22 cellular contexts compared by ENCODE assay signal in genomic region chr1:94954292-94955220, GRCh38. TPM values are rescaled to one million over a fixed set of nuclear protein-coding genes. Genes with fewer than 3 reads are reported as not detected.
DNase-seq lines count a peak whose midpoint lies in the region; ATAC-seq, FAIRE-seq and TF ChIP-seq lines count a peak whose summit lies in the region.
"Had no signal": no experiment of that assay in that cellular context is flagged by ENCODE, and none has a peak within 500 bp of the region (broad histone marks: within the 10 kb centered on the region; RNA-seq: fewer than 3 reads in every experiment).

No MANE protein-coding gene starts in this region.

- H3K27ac ChIP-seq in A549: peak overlapping the region; percentile 11 to 39; a peak in 2 of 6 replicates
- peak overlapping the region; percentile 75 to 85 (median 78) for H3K27ac ChIP-seq in adrenal gland
- H3K27ac ChIP-seq in right atrium auricular region: peak overlapping the region; percentile 72 to 83
- no peak overlapping the region for H3K27ac ChIP-seq in osteoblast (ENCODE audit: low read depth, low read length)
- H3K27ac ChIP-seq: PC-9, psoas muscle had no signal

- H3K4me2 ChIP-seq in A549: no peak overlapping the region
- no peak overlapping the region for H3K4me2 ChIP-seq in osteoblast (ENCODE audit: insufficient read depth, low read length)
- H3K4me2 ChIP-seq: PC-9 had no signal

- no peak for ATAC-seq in A549
- ATAC-seq: activated CD8-positive, alpha-beta T cell treated with anti-CD3 and anti-CD28 coated beads for 36 hours; esophagus mucosa; left lobe of liver; psoas muscle had no signal

- CTCF ChIA-PET in A549 (lab: Yijun Ruan, JAX): interaction anchor here (0.9 to 1.5 kb wide), 3 partner anchors 10 to 100 kb away, joined by 3 read pairs; no protein-coding TSS in a partner anchor

- intact Hi-C loops in adrenal gland (cut with DNase I): no loop called here

- DNase-seq in A549 (ENCODE audit: low read depth in 1 of 2, low spot score in 1 of 2): no peak
- no peak for DNase-seq in adrenal gland
- no peak for DNase-seq in right atrium auricular region (ENCODE audit: low spot score)
- no peak for DNase-seq in osteoblast (ENCODE audit: insufficient read length, low spot score, missing footprints)
- no peak for DNase-seq in activated T-cell treated with anti-CD3 and anti-CD28 coated beads, Interleukin-2, amount 50 U/mL, for 1 hour
- DNase-seq in middle frontal gyrus (ENCODE audit: extremely low spot score, low spot score): no peak
- DNase-seq in hepatic stellate cell (ENCODE audit: low spot score): no peak
- DNase-seq in EL: no peak
- DNase-seq: activated CD8-positive, alpha-beta T cell treated with anti-CD3 and anti-CD28 coated beads for 36 hours; amygdala; DMS79; MM.1S; NCI-H187; NCI-H510A; PC-9; psoas muscle; stimulated activated CD4-positive, alpha-beta T cell treated with anti-CD3 and anti-CD28 coated beads, Interleukin-2, amount 100 ng/mL, for 48 hours had no signal

- H2AFZ ChIP-seq in osteoblast (ENCODE audit: low read length): peak overlapping the region; percentile 26
- H2AFZ ChIP-seq: PC-9 had no signal

- no peak for TF ChIP-seq EP300 in A549 (IDR thresholded peaks at IDR 0.05)

- TF ChIP-seq CTCF in A549 (IDR thresholded peaks at IDR 0.05) (no peak), adrenal gland (IDR thresholded peaks at IDR 0.05) (no peak), right atrium auricular region (IDR thresholded peaks at IDR 0.05) (no peak), osteoblast (IDR thresholded peaks at IDR 0.05; ENCODE audit: extremely low read depth, low read depth, low read length) (no peak)

- POLR2A ChIA-PET in A549 (lab: Yijun Ruan, JAX): no interaction called here

- 77% methylated on average over 9 of the region's 9 CpGs for WGBS in A549 (ENCODE audit: missing lambda C conversion rate)
- 62 to 74% (median 71%) methylated on average over 9 of the region's 9 CpGs for WGBS in adrenal gland, 4 donors

- H3K27me3 ChIP-seq in adrenal gland: no peaks in the 10 kb centered on the region
- no peaks in the 10 kb centered on the region for H3K27me3 ChIP-seq in right atrium auricular region
- H3K27me3 ChIP-seq in osteoblast (ENCODE audit: insufficient read depth, low read length): no peaks in the 10 kb centered on the region

- TF ChIP-seq RAD21 in A549 (conservative IDR thresholded peaks at IDR 0.05 in 1 of 2, IDR thresholded peaks at IDR 0.05 in 1 of 2): no peak

- peaks cover 3% of the 10 kb centered on the region; the same call in 1 of the 3 replicates for H3K9me3 ChIP-seq in A549
- H3K9me3 ChIP-seq in adrenal gland (replicated peaks in 1 of 3): no peaks in the 10 kb centered on the region
- H3K9me3 ChIP-seq in right atrium auricular region: no peaks in the 10 kb centered on the region
- H3K9me3 ChIP-seq in osteoblast (ENCODE audit: low read depth, low read length): no peaks in the 10 kb centered on the region
- H3K9me3 ChIP-seq: psoas muscle had no signal

- H3K36me3 ChIP-seq in adrenal gland (replicated peaks in 1 of 2) (no peaks in the 10 kb centered on the region), right atrium auricular region (no peaks in the 10 kb centered on the region), osteoblast (ENCODE audit: insufficient read depth, low read length) (no peaks in the 10 kb centered on the region)

- FAIRE-seq in A549 (lab: Jason Lieb, UNC): no peak
- FAIRE-seq: A204.1, colon, H54 had no signal

- H4K20me1 ChIP-seq in osteoblast (ENCODE audit: insufficient read depth, low read length): no peaks in the 10 kb centered on the region

- TF ChIP-seq POLR2A in A549 (IDR thresholded peaks at IDR 0.05; ENCODE audit: low read length): no peak
- no peak for TF ChIP-seq POLR2A in adrenal gland (IDR thresholded peaks at IDR 0.05)

- H3K79me2 ChIP-seq in osteoblast (ENCODE audit: insufficient read depth, low read length): no peaks in the 10 kb centered on the region

- peaks cover 34% of the 10 kb centered on the region for H3K4me1 ChIP-seq in A549
- H3K4me1 ChIP-seq in adrenal gland (replicated peaks in 1 of 2): peaks cover 31 to 45% of the 10 kb centered on the region in 2 donors
- H3K4me1 ChIP-seq in right atrium auricular region: peaks cover 0 to 41% of the 10 kb centered on the region in 2 donors
- H3K4me1 ChIP-seq in osteoblast (ENCODE audit: insufficient read depth, low read length): peaks cover 16% of the 10 kb centered on the region
- H3K4me1 ChIP-seq: psoas muscle had no signal

- no peak overlapping the region for H3K4me3 ChIP-seq in A549
- H3K4me3 ChIP-seq in adrenal gland: no peak overlapping the region
- H3K4me3 ChIP-seq in right atrium auricular region: no peak overlapping the region
- H3K4me3 ChIP-seq in osteoblast (ENCODE audit: insufficient read depth, low read length): no peak overlapping the region
- H3K4me3 ChIP-seq: PC-9, psoas muscle had no signal

TF ChIP-seq in A549, 52 proteins besides CTCF, POLR2A, EP300 and RAD21:
- TF ChIP-seq RNF2 (IDR thresholded peaks at IDR 0.05; ENCODE audit: borderline replicate concordance, low read depth): no peak
- no peak for TF ChIP-seq BCL3 (IDR thresholded peaks at IDR 0.05)
- no peak for TF ChIP-seq NFE2L2 (conservative IDR thresholded peaks at IDR 0.05; ENCODE audit: low read length)
- TF ChIP-seq EHMT2 (IDR thresholded peaks at IDR 0.05; ENCODE audit: low read depth): no peak
- no peak for TF ChIP-seq JUN (IDR thresholded peaks at IDR 0.05)
- no peak for TF ChIP-seq POLR2AphosphoS2 (conservative IDR thresholded peaks at IDR 0.05; ENCODE audit: low read length)
- no peak for TF ChIP-seq MYC (IDR thresholded peaks at IDR 0.05; ENCODE audit: borderline replicate concordance, low read length)
- TF ChIP-seq HES2 (IDR thresholded peaks at IDR 0.05): no peak
- TF ChIP-seq FOSB (CRISPR knock-in tag; IDR thresholded peaks at IDR 0.05): no peak

RNA-seq across cellular contexts. Expression of gene CNN3, which starts 27.6 kb away (rescaled TPM):
- polyA plus RNA-seq in A549 (2011; rRNA removed): 59.8 and 61.6 TPM in 2 replicates
- polyA plus RNA-seq in A549 (2012; cell fraction: cytosol; rRNA removed): 24.8 and 27.4 TPM in 2 replicates
- polyA plus RNA-seq in A549 (2012; cell fraction: nucleus; rRNA removed): 12.9 and 13.7 TPM in 2 replicates
- 70.2 to 83.4 TPM (median 78.3 TPM) in 3 replicates for polyA plus RNA-seq in A549 (2017; fragmentation: RNase III; extraction: RNeasy Plus Mini Kit Qiagen cat#74134 plus additional on column Dnase treatment)
- polyA minus RNA-seq in A549 (2011; rRNA and poly(A)+ RNA removed): 60.2 and 64.6 TPM in 2 replicates
- 100 to 1,000 TPM; 320 to 766 (median 424) TPM for total RNA-seq in adrenal gland
- polyA plus RNA-seq in adrenal gland: 100 to 1,000 TPM in 2 of 3 donors, 10 to 100 TPM in 1; 97.3 to 418 (median 131) TPM
- total RNA-seq in right atrium auricular region: 100 to 1,000 TPM in 1 of 2 donors, 10 to 100 TPM in 1; 82.2 to 124 TPM
- total RNA-seq in osteoblast: 316 and 333 TPM in 2 replicates
